Comparison of ENCODE assay signal across 8 cellular contexts in genomic region chr11:124801014-124801413, GRCh38.
DNase-seq lines count a peak whose midpoint lies in the region; ATAC-seq lines count a peak whose summit lies in the region.

No MANE protein-coding gene starts in this region.

- no peaks in the 10 kb centered on the region for H3K9me3 ChIP-seq in iPS-20b (ENCODE audit: insufficient read depth, low read depth, low read length)

- intact Hi-C loops in posterior cingulate gyrus (cut with DNase I) = no loop called here

- H3K36me3 ChIP-seq in iPS-20b (ENCODE audit: insufficient read depth, low read depth, low read length) = no peaks in the 10 kb centered on the region

- H3K27ac ChIP-seq in iPS-20b (ENCODE audit: low read length) = peak overlapping the region; percentile 78

- H3K36me3 Mint-ChIP-seq in activated naive CD8-positive, alpha-beta T cell treated with anti-CD3 and anti-CD28 coated beads, Interleukin-2, amount 50 U/mL, for 24 hours (ENCODE audit: low read depth) = peaks cover 7% of the 10 kb centered on the region
- H3K36me3 Mint-ChIP-seq in stimulated activated memory B cell treated with anti-CD40 and anti-IgM and Interleukin-4, amounts not matched to agents 10 μg/mL and 1 μg/mL and 100 μg/mL, for 72 hours = peaks cover 13% of the 10 kb centered on the region

- H3K4me3 ChIP-seq in iPS-20b (ENCODE audit: low read length) = peak overlapping the region; percentile 97

- H3K9me3 Mint-ChIP-seq in activated naive CD8-positive, alpha-beta T cell treated with anti-CD3 and anti-CD28 coated beads, Interleukin-2, amount 50 U/mL, for 24 hours = no peaks in the 10 kb centered on the region
- no peaks in the 10 kb centered on the region for H3K9me3 Mint-ChIP-seq in stimulated activated memory B cell treated with anti-CD40 and anti-IgM and Interleukin-4, amounts not matched to agents 10 μg/mL and 1 μg/mL and 100 μg/mL, for 72 hours

- no peaks in the 10 kb centered on the region for H3K27me3 ChIP-seq in iPS-20b (ENCODE audit: insufficient read depth, low read length)

- peak overlapping the region; percentile 94; the same call in 1 of the 2 replicates for H3K9ac ChIP-seq in iPS-20b (ENCODE audit: low read depth, low read length)

- H3K4me1 ChIP-seq in iPS-20b (ENCODE audit: insufficient read depth, low read length) = peaks cover 15% of the 10 kb centered on the region

- peak; percentile 16 for ATAC-seq in activated naive CD8-positive, alpha-beta T cell treated with anti-CD3 and anti-CD28 coated beads, Interleukin-2, amount 50 U/mL, for 24 hours
- ATAC-seq in stimulated activated memory B cell treated with anti-CD40 and anti-IgM and Interleukin-4, amounts not matched to agents 10 μg/mL and 1 μg/mL and 100 μg/mL, for 72 hours = no peak
- no peak for ATAC-seq in HG03442 (IDR thresholded peaks at IDR 0.05; ENCODE audit: unreplicated experiment)
- ATAC-seq in HG03565 (IDR thresholded peaks at IDR 0.05; ENCODE audit: unreplicated experiment) = no peak

- peak overlapping the region; percentile 86 for H3K27ac Mint-ChIP-seq in activated naive CD8-positive, alpha-beta T cell treated with anti-CD3 and anti-CD28 coated beads, Interleukin-2, amount 50 U/mL, for 24 hours
- H3K27ac Mint-ChIP-seq in stimulated activated memory B cell treated with anti-CD40 and anti-IgM and Interleukin-4, amounts not matched to agents 10 μg/mL and 1 μg/mL and 100 μg/mL, for 72 hours = peak overlapping the region; percentile 77

- H3K27me3 Mint-ChIP-seq in activated naive CD8-positive, alpha-beta T cell treated with anti-CD3 and anti-CD28 coated beads, Interleukin-2, amount 50 U/mL, for 24 hours = no peaks in the 10 kb centered on the region
- no peaks in the 10 kb centered on the region for H3K27me3 Mint-ChIP-seq in stimulated activated memory B cell treated with anti-CD40 and anti-IgM and Interleukin-4, amounts not matched to agents 10 μg/mL and 1 μg/mL and 100 μg/mL, for 72 hours

- H3K4me3 Mint-ChIP-seq in activated naive CD8-positive, alpha-beta T cell treated with anti-CD3 and anti-CD28 coated beads, Interleukin-2, amount 50 U/mL, for 24 hours = peak overlapping the region; percentile 81
- H3K4me3 Mint-ChIP-seq in stimulated activated memory B cell treated with anti-CD40 and anti-IgM and Interleukin-4, amounts not matched to agents 10 μg/mL and 1 μg/mL and 100 μg/mL, for 72 hours = peak overlapping the region; percentile 84

- peaks cover 41% of the 10 kb centered on the region for H3K4me1 Mint-ChIP-seq in activated naive CD8-positive, alpha-beta T cell treated with anti-CD3 and anti-CD28 coated beads, Interleukin-2, amount 50 U/mL, for 24 hours
- H3K4me1 Mint-ChIP-seq in stimulated activated memory B cell treated with anti-CD40 and anti-IgM and Interleukin-4, amounts not matched to agents 10 μg/mL and 1 μg/mL and 100 μg/mL, for 72 hours = peaks cover 17% of the 10 kb centered on the region

- DNase-seq in stimulated activated CD4-positive, alpha-beta T cell treated with anti-CD3 and anti-CD28 coated beads, Interleukin-15, amount 100 ng/mL, for 24 hours = peak; percentile 8
- DNase-seq in stimulated activated CD4-positive, alpha-beta T cell treated with anti-CD3 and anti-CD28 coated beads, Interleukin-2, amount 100 ng/mL, for 24 hours = no peak
- DNase-seq in activated naive CD8-positive, alpha-beta T cell treated with anti-CD3 and anti-CD28 coated beads, Interleukin-2, amount 50 U/mL, for 24 hours = no peak
- no peak for DNase-seq in posterior cingulate gyrus
